Comparison of ENCODE assay signal across 16 cellular contexts in the genomic region with DNA sequence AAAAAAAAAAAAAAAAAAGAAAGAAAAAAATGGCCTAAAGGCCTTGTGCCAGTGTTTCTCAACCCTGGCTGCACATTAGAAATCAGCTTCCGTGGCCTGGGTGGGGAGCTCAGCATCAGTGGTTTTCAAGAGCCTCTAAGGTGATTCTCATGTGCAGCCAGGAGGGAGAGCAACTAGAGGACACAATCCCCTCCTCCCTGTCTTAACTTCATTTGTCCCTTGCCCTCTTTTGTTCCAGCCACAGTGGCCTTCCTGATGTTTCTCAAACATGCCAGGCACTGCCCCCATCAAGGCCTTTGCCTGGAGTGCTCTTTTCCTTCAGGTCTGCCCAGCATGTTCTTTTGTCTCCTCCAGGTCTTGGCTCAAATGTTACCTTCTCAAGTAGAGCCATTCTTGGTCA.
"Had no signal": no experiment of that assay in that cellular context is flagged by ENCODE, and none has a peak within 500 bp of the region (broad histone marks: within the 10 kb centered on the region; RNA-seq: fewer than 3 reads in every experiment).

No MANE protein-coding gene starts in this region.

- DNase-seq: activated CD4-positive, alpha-beta T cell treated with anti-CD3 and anti-CD28 coated beads for 1 hour; activated CD4-positive, alpha-beta T cell treated with anti-CD3 and anti-CD28 coated beads, Interleukin-2, amount 50 U/mL, for 48 hours; activated CD8-positive, alpha-beta memory T cell treated with anti-CD3 and anti-CD28 coated beads, Interleukin-2, amount 10 ng/mL, durations not matched to agents 7 days and 5 days; activated effector memory CD4-positive, alpha-beta T cell treated with Interleukin-2 at 50 U/mL for 16 hours; activated T-cell treated with anti-CD3 and anti-CD28 coated beads, Interleukin-2, amount 50 U/mL, for 24 hours; amniotic stem cell; dermis blood vessel endothelial cell; hippocampal formation; immature natural killer cell; left cardiac atrium; natural killer cell; stimulated activated CD4-positive, alpha-beta T cell treated with anti-CD3 and anti-CD28 coated beads, Interleukin-15, amount 100 ng/mL, for 24 hours; stimulated activated CD4-positive, alpha-beta T cell treated with anti-CD3 and anti-CD28 coated beads, Interleukin-4, amount 100 ng/mL, for 4 hours; stimulated activated naive CD8-positive, alpha-beta T cell treated with anti-CD3 and anti-CD28 coated beads, Interleukin-15, amount 100 ng/mL, for 72 hours; testis had no signal

- H3K27ac ChIP-seq: testis had no signal

- H3K9me3 ChIP-seq: testis had no signal

- ATAC-seq: activated CD8-positive, alpha-beta memory T cell treated with anti-CD3 and anti-CD28 coated beads, Interleukin-2, amount 10 ng/mL, durations not matched to agents 7 days and 5 days; esophagus mucosa; natural killer cell; stimulated activated naive CD8-positive, alpha-beta T cell treated with anti-CD3 and anti-CD28 coated beads, Interleukin-15, amount 100 ng/mL, for 72 hours had no signal

- H3K4me3 ChIP-seq: testis had no signal

- H3K4me1 ChIP-seq: testis had no signal

- H3K27me3 ChIP-seq: testis had no signal
